Comparison of ENCODE assay signal across 10 cellular contexts in the genomic region with DNA sequence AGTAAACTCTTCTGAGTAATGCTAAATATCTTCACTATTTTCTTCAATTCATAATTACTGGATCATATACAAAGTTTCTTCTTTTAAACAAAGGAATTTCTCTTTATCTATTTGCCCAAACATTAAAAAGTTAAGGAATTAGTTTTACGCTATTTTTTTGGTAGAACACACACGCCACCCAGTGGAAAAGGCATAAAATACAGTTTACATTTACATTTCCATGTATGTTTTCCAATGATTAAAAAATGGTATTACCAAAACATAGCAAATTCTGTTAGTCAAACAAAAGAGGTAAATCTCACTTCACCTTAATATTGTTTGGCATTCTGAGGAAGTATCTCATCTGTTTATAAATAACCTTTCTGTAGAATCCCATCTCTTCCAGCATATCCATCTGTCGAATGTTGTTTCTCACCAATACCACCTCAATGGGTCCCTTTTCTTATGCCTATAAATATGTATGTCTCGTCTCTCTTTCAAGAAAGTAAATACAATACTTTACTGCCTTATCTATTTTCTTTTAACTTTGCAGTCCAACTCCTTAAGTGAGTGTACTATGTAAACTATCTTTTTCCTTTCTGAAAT. TPM values are rescaled to one million over a fixed set of nuclear protein-coding genes. Genes with fewer than 3 reads are reported as not detected.
DNase-seq lines count a peak whose midpoint lies in the region; ATAC-seq, FAIRE-seq and TF ChIP-seq lines count a peak whose summit lies in the region.
"Had no signal": no experiment of that assay in that cellular context is flagged by ENCODE, and none has a peak within 500 bp of the region (broad histone marks: within the 10 kb centered on the region; RNA-seq: fewer than 3 reads in every experiment).

No MANE protein-coding gene starts in this region.

- no peak overlapping the region for H2AFZ ChIP-seq in PC-3 (ENCODE audit: low read length)

- FAIRE-seq in endometrium (lab: Jason Lieb, UNC), result peak; percentile 96
- no peak for FAIRE-seq in urothelium cell line (lab: Jason Lieb, UNC)

- TF ChIP-seq POLR2A in ovary (IDR thresholded peaks at IDR 0.05), result no peak

- POLR2A ChIA-PET in PC-3 (lab: Charles Lee; ENCODE audit: unreplicated experiment), result no interaction called here

- no peak overlapping the region for H3K9ac ChIP-seq in PC-3 (ENCODE audit: low read length)

- no peaks in the 10 kb centered on the region for H3K36me3 ChIP-seq in PC-3 (ENCODE audit: low read depth, low read length)
- no peaks in the 10 kb centered on the region for H3K36me3 ChIP-seq in ovary

- no peak overlapping the region for H3K4me3 ChIP-seq in PC-3 (ENCODE audit: low read length)
- H3K4me3 ChIP-seq in ovary, result no peak overlapping the region

- H3F3A ChIP-seq in PC-3 (ENCODE audit: low read length, unreplicated experiment), result no peaks in the 10 kb centered on the region

- no peak for TF ChIP-seq EP300 in ovary (IDR thresholded peaks at IDR 0.05)

- H3K27me3 ChIP-seq in PC-3 (ENCODE audit: low read length), result no peaks in the 10 kb centered on the region
- no peaks in the 10 kb centered on the region for H3K27me3 ChIP-seq in ovary

- CTCF ChIA-PET in PC-3 (lab: Charles Lee), result no interaction called here

- 17 to 22% (median 20%) methylated on average over 4 of the region's 4 CpGs for WGBS in ovary, 3 donors

- no peaks in the 10 kb centered on the region for H3K79me2 ChIP-seq in PC-3 (ENCODE audit: low read length)

- ATAC-seq in PC-3, result no peak
- ATAC-seq in GM19324 (IDR thresholded peaks at IDR 0.05; ENCODE audit: low FRiP score, unreplicated experiment), result no peak
- no peak for ATAC-seq in GM19467 (IDR thresholded peaks at IDR 0.05; ENCODE audit: unreplicated experiment)

- H3K27ac ChIP-seq in PC-3 (ENCODE audit: low read length), result no peak overlapping the region
- H3K27ac ChIP-seq in ovary, result no peak overlapping the region

- peak; percentile 68 for DNase-seq in CD1c-positive myeloid dendritic cell (ENCODE audit: extremely low spot score)
- DNase-seq in PC-3, result peak; percentile 66
- no peak for DNase-seq in ovary
- no peak for DNase-seq in urothelium cell line (ENCODE audit: low spot score)

- no TSS peak for BruUV-seq in PC-3 (replicated peaks; lab: Mats Ljungman, UMichigan)

- H3K4me2 ChIP-seq in PC-3 (ENCODE audit: low read length), result no peak overlapping the region

- no peaks in the 10 kb centered on the region for H3K4me1 ChIP-seq in PC-3 (ENCODE audit: insufficient read depth, low read length)
- H3K4me1 ChIP-seq in ovary (ENCODE audit: insufficient read depth), result no peaks in the 10 kb centered on the region

- H4K20me1 ChIP-seq in PC-3 (ENCODE audit: low read length), result no peaks in the 10 kb centered on the region

- H3K9me2 ChIP-seq in PC-3 (replicated peaks; ENCODE audit: low read length), result no peaks in the 10 kb centered on the region

- no peaks in the 10 kb centered on the region for H3K9me3 ChIP-seq in PC-3 (ENCODE audit: low read length)
- no peaks in the 10 kb centered on the region for H3K9me3 ChIP-seq in ovary

- peak; percentile 18; the same call in 1 of the 2 replicates for TF ChIP-seq CTCF in GM12874 (IDR thresholded peaks at IDR 0.05; ENCODE audit: insufficient read depth, low read depth, low read length)
- peak; percentile 89 for TF ChIP-seq CTCF in PC-3 (conservative IDR thresholded peaks at IDR 0.05; ENCODE audit: low read depth, low read length)
- peak in 2 of 3 donors; percentile 55 to 58 for TF ChIP-seq CTCF in ovary (IDR thresholded peaks at IDR 0.05)

- intact Hi-C loops in PC-3 (cut with micrococcal nuclease) (loop anchor here (1.0 to 5.0 kb wide), 5 partner anchors 71 to 449 kb away; partner anchors contain the start of gene HSPE1), ovary (cut with DNase I) (loop anchor here in 1 of 4 donors (10.0 kb wide), 1 partner anchor 393 kb away; no protein-coding TSS in a partner anchor)

RNA-seq across cellular contexts. Expression of gene BOLL, which starts 7.2 kb away (rescaled TPM):
- total RNA-seq in PC-3 (2014; rRNA removed), result not detected in 2 replicates
- not detected for total RNA-seq in ovary
- not detected for polyA plus RNA-seq in ovary
- total RNA-seq: pulmonary artery endothelial cell; T-helper 1 cell treated with Interleukin-12 subunit alpha and Interleukin-12 subunit beta and Interleukin-4 antibody, amounts not matched to agents 30 ng/mL and 1 ng/mL, for 36 hours had no signal

RNA-seq across cellular contexts. Expression of gene PLCL1, which starts 26.5 kb away (rescaled TPM):
- total RNA-seq in PC-3 (2014; rRNA removed) (not detected in 2 replicates), ovary (10 to 100 TPM in 6 of 7 donors, 1 to 10 TPM in 1; 8.4 to 17.9 (median 11.6) TPM)
- polyA plus RNA-seq in ovary, result 10 to 100 TPM; 10.5 to 10.8 TPM

Comparison
In these comparisons a context has a peak if more than half of its experiments do, and no peak if none do; other contexts are left out.
1. DNase-seq: peak in CD1c-positive myeloid dendritic cell (single experiment) and PC-3 (single experiment); none in ovary (0 of 5) and urothelium cell line (single experiment).
2. CTCF ChIP-seq: peak in every context shown above with its lines; median percentile 89 in PC-3; 56 in ovary; 18 in GM12874.